ENCODE assay signal across 8 cellular contexts in genomic region chr7:80135306-80136104, GRCh38. TPM values are rescaled to one million over a fixed set of nuclear protein-coding genes. Genes with fewer than 3 reads are reported as not detected.
DNase-seq lines count a peak whose midpoint lies in the region; ATAC-seq and TF ChIP-seq lines count a peak whose summit lies in the region.

No MANE protein-coding gene starts in this region.

- peak; percentile 20 for ATAC-seq in GM18909 (IDR thresholded peaks at IDR 0.05; ENCODE audit: poor library complexity, unreplicated experiment)
- ATAC-seq in activated T-helper 17 cell treated with anti-CD3 and anti-CD28 coated beads, Interleukin-2, amount 50 U/mL, for 72 hours (replicated peaks), result no peak

- no peak overlapping the region for H3K27ac Mint-ChIP-seq in activated T-helper 17 cell treated with anti-CD3 and anti-CD28 coated beads, Interleukin-2, amount 50 U/mL, for 72 hours
- H3K27ac Mint-ChIP-seq in neural progenitor cell, result peak overlapping the region; percentile 97

- peaks cover 35% of the 10 kb centered on the region for H3K4me1 ChIP-seq in neural progenitor cell

- TF ChIP-seq CTCF in neural progenitor cell (IDR thresholded peaks at IDR 0.05), result no peak

- H3K9ac ChIP-seq in neural progenitor cell, result peak overlapping the region; percentile 86

- H2AFZ ChIP-seq in neural progenitor cell (replicated peaks), result peak overlapping the region; percentile 83

- no peaks in the 10 kb centered on the region for H3K36me3 ChIP-seq in neural progenitor cell

- H4K20me1 ChIP-seq in neural progenitor cell (ENCODE audit: low read depth), result peaks cover 22% of the 10 kb centered on the region

- H3K36me3 Mint-ChIP-seq in activated T-helper 17 cell treated with anti-CD3 and anti-CD28 coated beads, Interleukin-2, amount 50 U/mL, for 72 hours (ENCODE audit: low read depth), result no peaks in the 10 kb centered on the region
- H3K36me3 Mint-ChIP-seq in neural progenitor cell, result peaks cover 9% of the 10 kb centered on the region

- H3F3A ChIP-seq in neural progenitor cell (ENCODE audit: low read depth), result peaks cover 14% of the 10 kb centered on the region

- no peaks in the 10 kb centered on the region for H3K27me3 ChIP-seq in neural progenitor cell

- peaks cover 12% of the 10 kb centered on the region for H3K9me3 Mint-ChIP-seq in activated T-helper 17 cell treated with anti-CD3 and anti-CD28 coated beads, Interleukin-2, amount 50 U/mL, for 72 hours
- peaks cover 9% of the 10 kb centered on the region for H3K9me3 Mint-ChIP-seq in neural progenitor cell

- peak overlapping the region; percentile 91 for H3K4me2 ChIP-seq in neural progenitor cell

- H3K4me1 Mint-ChIP-seq in activated T-helper 17 cell treated with anti-CD3 and anti-CD28 coated beads, Interleukin-2, amount 50 U/mL, for 72 hours, result peaks cover 5% of the 10 kb centered on the region
- peaks cover 27% of the 10 kb centered on the region for H3K4me1 Mint-ChIP-seq in neural progenitor cell

- peak overlapping the region; percentile 99 for H3K4me3 ChIP-seq in neural progenitor cell

- H3K27me3 Mint-ChIP-seq in activated T-helper 17 cell treated with anti-CD3 and anti-CD28 coated beads, Interleukin-2, amount 50 U/mL, for 72 hours, result peaks cover 35% of the 10 kb centered on the region
- peaks cover 4% of the 10 kb centered on the region for H3K27me3 Mint-ChIP-seq in neural progenitor cell (ENCODE audit: insufficient read depth, low read depth)

- DNase-seq in AG08396 (ENCODE audit: low spot score), result peak; percentile 32
- peak; percentile 26 for DNase-seq in NCI-H1417 treated with DMSO at 0.1 percent for 48 hours (lab: John Stamatoyannopoulos, UW)
- DNase-seq in globus pallidus (ENCODE audit: low spot score), result peak; percentile 49
- peak; percentile 54 for DNase-seq in neural progenitor cell (ENCODE audit: low spot score)
- no peak for DNase-seq in GF-D8 (lab: John Stamatoyannopoulos, UW)
- no peak for DNase-seq in middle frontal gyrus (ENCODE audit: extremely low spot score, low spot score)

- H3K4me3 Mint-ChIP-seq in activated T-helper 17 cell treated with anti-CD3 and anti-CD28 coated beads, Interleukin-2, amount 50 U/mL, for 72 hours, result peak overlapping the region; percentile 43
- H3K4me3 Mint-ChIP-seq in neural progenitor cell, result peak overlapping the region; percentile 99

- H3K9me3 ChIP-seq in neural progenitor cell (ENCODE audit: low read depth), result no peaks in the 10 kb centered on the region

- H3K27ac ChIP-seq in neural progenitor cell, result peak overlapping the region; percentile 91

- H3K79me2 ChIP-seq in neural progenitor cell (ENCODE audit: low read depth), result peaks cover 58% of the 10 kb centered on the region

RNA-seq across cellular contexts. Expression of gene GNAI1, which starts 0.9 kb away (rescaled TPM):
- total RNA-seq in activated T-helper 17 cell treated with anti-CD3 and anti-CD28 coated beads, Interleukin-2, amount 50 U/mL, for 72 hours, result not detected
- 56.9 and 91.3 TPM in 2 replicates for total RNA-seq in neural progenitor cell (ENCODE audit: low replicate concordance)

Comparison
In these comparisons a context has a peak if more than half of its experiments do, and no peak if none do; other contexts are left out.
1. DNase-seq: peak in AG08396 (single experiment), NCI-H1417 treated with DMSO at 0.1 percent for 48 hours (single experiment), globus pallidus (single experiment) and neural progenitor cell (single experiment); none in GF-D8 (single experiment) and middle frontal gyrus (single experiment).
2. RNA of gene GNAI1, which starts 0.9 kb away (total RNA-seq): 56.9 to 91.3 TPM in neural progenitor cell; not detected in activated T-helper 17 cell treated with anti-CD3 and anti-CD28 coated beads, Interleukin-2, amount 50 U/mL, for 72 hours; every median in the first group is over 10 times any median in the second.